In the genomic region with DNA sequence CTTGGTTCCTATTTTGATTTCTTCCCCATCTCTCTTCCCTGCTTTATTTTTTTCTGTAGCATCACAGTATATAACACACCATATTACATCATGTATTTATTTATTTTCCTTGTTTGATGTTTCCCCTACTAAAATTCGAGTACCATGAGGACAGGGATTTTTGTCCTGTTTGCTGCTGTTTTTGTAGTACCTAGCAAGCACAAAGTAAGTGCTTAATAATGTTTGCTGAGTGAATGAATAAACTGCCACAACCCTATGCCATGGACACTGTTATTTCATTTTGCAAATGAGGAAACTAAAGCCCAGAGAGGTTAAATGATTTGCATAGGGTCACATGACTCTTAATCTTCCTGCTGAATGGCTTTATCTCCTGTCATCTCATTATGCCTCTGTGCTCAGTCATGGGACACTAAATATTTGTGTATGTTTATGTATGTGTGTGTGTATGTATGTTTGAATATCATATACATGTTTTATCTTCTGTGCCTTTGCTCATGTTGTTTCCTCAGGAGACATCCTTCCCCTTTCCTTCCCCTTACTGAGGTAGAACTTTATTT, we compare ENCODE assay signal across 1 cellular context.
TF ChIP-seq lines count a peak whose summit lies in the region.

No MANE protein-coding gene starts in this region.

TF ChIP-seq in HCT116, 20 proteins besides CTCF, POLR2A, EP300 and RAD21 (continued from another document):
- TF ChIP-seq EZH2phosphoT487 (IDR thresholded peaks at IDR 0.05; ENCODE audit: borderline replicate concordance) (no peak), SRF (IDR thresholded peaks at IDR 0.05; ENCODE audit: low read depth) (no peak), FOSL1 (IDR thresholded peaks at IDR 0.05; ENCODE audit: low read depth) (no peak), CBX3 (IDR thresholded peaks at IDR 0.05; ENCODE audit: low read depth) (no peak), ZNF274 (IDR thresholded peaks at IDR 0.05; ENCODE audit: low read depth, low read length) (no peak)
- TF ChIP-seq, protein P1, sequence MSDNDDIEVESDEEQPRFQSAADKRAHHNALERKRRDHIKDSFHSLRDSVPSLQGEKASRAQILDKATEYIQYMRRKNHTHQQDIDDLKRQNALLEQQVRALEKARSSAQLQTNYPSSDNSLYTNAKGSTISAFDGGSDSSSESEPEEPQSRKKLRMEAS (IDR thresholded peaks at IDR 0.05), result no peak
